23 cellular contexts compared by ENCODE assay signal in the genomic region with DNA sequence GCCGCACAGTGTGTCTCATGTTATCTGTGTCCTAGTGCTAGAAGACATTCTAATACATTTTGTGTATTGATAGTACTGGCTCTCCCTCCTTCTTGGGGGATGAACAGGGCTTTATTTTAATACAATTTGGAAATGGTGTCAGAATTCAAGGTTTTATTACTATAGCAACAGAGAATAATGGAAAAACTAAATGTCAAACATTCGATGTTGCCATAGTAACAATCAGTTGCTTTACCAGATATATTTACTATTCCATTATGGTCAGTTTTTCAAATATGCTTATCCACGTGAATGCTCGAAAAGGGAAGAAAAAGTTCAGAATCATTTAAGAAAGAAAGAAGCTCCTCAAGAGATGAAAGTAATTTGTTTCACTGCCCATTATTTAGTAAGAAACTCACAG. TPM values are rescaled to one million over a fixed set of nuclear protein-coding genes. Genes with fewer than 3 reads are reported as not detected.
DNase-seq lines count a peak whose midpoint lies in the region; ATAC-seq, FAIRE-seq and TF ChIP-seq lines count a peak whose summit lies in the region.
"Had no signal": no experiment of that assay in that cellular context is flagged by ENCODE, and none has a peak within 500 bp of the region (broad histone marks: within the 10 kb centered on the region; RNA-seq: fewer than 3 reads in every experiment).

No MANE protein-coding gene starts in this region.

- H3F3A ChIP-seq in smooth muscle cell (ENCODE audit: low read depth): no peaks in the 10 kb centered on the region

- POLR2A ChIA-PET in activated CD4-positive, alpha-beta memory T cell treated with anti-CD3 and anti-CD28 coated beads for 36 hours (lab: Charles Lee): no interaction called here

- TF ChIP-seq CTCF in body of pancreas (IDR thresholded peaks at IDR 0.05): no peak
- TF ChIP-seq CTCF in smooth muscle cell (IDR thresholded peaks at IDR 0.05; ENCODE audit: borderline replicate concordance, insufficient read depth, poor library complexity, severe bottlenecking): no peak

- peaks cover 7% of the 10 kb centered on the region for H3K9me3 Mint-ChIP-seq in activated CD4-positive, alpha-beta memory T cell treated with anti-CD3 and anti-CD28 coated beads for 36 hours

- H3K4me3 Mint-ChIP-seq in activated CD4-positive, alpha-beta memory T cell treated with anti-CD3 and anti-CD28 coated beads for 36 hours: no peak overlapping the region
- H3K4me3 Mint-ChIP-seq: CD4-positive, CD25-positive, alpha-beta regulatory T cell had no signal

- no peaks in the 10 kb centered on the region for H3K79me2 ChIP-seq in smooth muscle cell (ENCODE audit: low read depth)

- H3K4me1 Mint-ChIP-seq in activated CD4-positive, alpha-beta memory T cell treated with anti-CD3 and anti-CD28 coated beads for 36 hours (ENCODE audit: low read depth): peaks cover 4% of the 10 kb centered on the region
- H3K4me1 Mint-ChIP-seq: CD4-positive, CD25-positive, alpha-beta regulatory T cell had no signal

- H3K4me1 ChIP-seq in body of pancreas (peaks cover 23% of the 10 kb centered on the region), smooth muscle cell (ENCODE audit: low read depth) (no peaks in the 10 kb centered on the region)
- H3K4me1 ChIP-seq: BLaER1 had no signal

- H3K27ac Mint-ChIP-seq in activated CD4-positive, alpha-beta memory T cell treated with anti-CD3 and anti-CD28 coated beads for 36 hours: no peak overlapping the region
- H3K27ac Mint-ChIP-seq: CD4-positive, CD25-positive, alpha-beta regulatory T cell had no signal

- H2AFZ ChIP-seq in smooth muscle cell (ENCODE audit: low read depth): no peak overlapping the region
- H2AFZ ChIP-seq: GM23248 had no signal

- no peaks in the 10 kb centered on the region for H3K36me3 ChIP-seq in body of pancreas (replicated peaks in 1 of 2; ENCODE audit: insufficient read depth in 1 of 2, low read depth in 2 of 2)
- no peaks in the 10 kb centered on the region for H3K36me3 ChIP-seq in smooth muscle cell (ENCODE audit: low read depth)
- H3K36me3 ChIP-seq: BLaER1, SJSA1 had no signal

- CTCF ChIA-PET in activated CD4-positive, alpha-beta memory T cell treated with anti-CD3 and anti-CD28 coated beads for 36 hours (lab: Charles Lee): no interaction called here

- DNase-seq in NCI-H146 treated with DMSO at 0.1 percent for 48 hours (lab: John Stamatoyannopoulos, UW; ENCODE audit: unreplicated experiment): peak; percentile 7
- no peak for DNase-seq in body of pancreas
- DNase-seq in smooth muscle cell (lab: John Stamatoyannopoulos, UW; ENCODE audit: unreplicated experiment): no peak
- DNase-seq in activated CD4-positive, alpha-beta memory T cell treated with anti-CD3 and anti-CD28 coated beads for 36 hours: no peak
- DNase-seq in anterior cingulate cortex (lab: John Stamatoyannopoulos, UW): no peak
- no peak for DNase-seq in KG1 (lab: John Stamatoyannopoulos, UW)
- DNase-seq: CD4-positive, CD25-positive, alpha-beta regulatory T cell; DMS153; DND-41; GM23248; H7; MV-4-11; NCI-H1105; NCI-H1436 treated with DMSO at 0.1 percent for 48 hours; NCI-H2029; NCI-H446 treated with DMSO at 0.1 percent for 48 hours; NCI-H526 treated with DMSO at 0.1 percent for 48 hours; Right ventricle myocardium superior; RPMI8226 had no signal

- no peaks in the 10 kb centered on the region for H3K9me3 ChIP-seq in body of pancreas
- no peaks in the 10 kb centered on the region for H3K9me3 ChIP-seq in smooth muscle cell (replicated peaks; ENCODE audit: low read depth)
- H3K9me3 ChIP-seq: BLaER1, SJSA1 had no signal

- H3K4me2 ChIP-seq in smooth muscle cell: no peak overlapping the region
- H3K4me2 ChIP-seq: BLaER1 had no signal

- intact Hi-C loops in body of pancreas (cut with DNase I): no loop called here
- intact Hi-C loops in activated CD4-positive, alpha-beta memory T cell treated with anti-CD3 and anti-CD28 coated beads for 36 hours (cut with micrococcal nuclease): loop anchor here (1.0 kb wide), 1 partner anchor 8 kb away; a partner anchor contains a TSS

- peaks cover 28% of the 10 kb centered on the region for H3K27me3 Mint-ChIP-seq in activated CD4-positive, alpha-beta memory T cell treated with anti-CD3 and anti-CD28 coated beads for 36 hours

- peak; percentile 93 for FAIRE-seq in islet of Langerhans (lab: Jason Lieb, UNC)
- FAIRE-seq: HepG2 had no signal

- H3K4me3 ChIP-seq in body of pancreas (no peak overlapping the region), smooth muscle cell (no peak overlapping the region)
- H3K4me3 ChIP-seq: BLaER1, GM23248, SJSA1 had no signal

- ATAC-seq in body of pancreas: peak; percentile 88
- ATAC-seq: HepG2 had no signal

- no peaks in the 10 kb centered on the region for H3K36me3 Mint-ChIP-seq in activated CD4-positive, alpha-beta memory T cell treated with anti-CD3 and anti-CD28 coated beads for 36 hours
- H3K36me3 Mint-ChIP-seq: CD4-positive, CD25-positive, alpha-beta regulatory T cell had no signal

- WGBS in body of pancreas, 2 donors: 21 to 27% methylated on average over 4 of the region's 4 CpGs
- WGBS in smooth muscle cell (ENCODE audit: low lambda C conversion rate): 68% methylated on average over 4 of the region's 4 CpGs

- H4K20me1 ChIP-seq in smooth muscle cell (ENCODE audit: low read depth): no peaks in the 10 kb centered on the region
- H4K20me1 ChIP-seq: BLaER1 had no signal

- H3K9ac ChIP-seq in smooth muscle cell (ENCODE audit: low read depth): no peak overlapping the region
- H3K9ac ChIP-seq: BLaER1, GM23248 had no signal

- TF ChIP-seq POLR2A in body of pancreas (IDR thresholded peaks at IDR 0.05): no peak

- H3K27ac ChIP-seq in body of pancreas (peak overlapping the region in 2 of 4 donors; percentile 14 to 42), smooth muscle cell (ENCODE audit: low read depth) (peak overlapping the region; percentile 74)
- H3K27ac ChIP-seq: BLaER1, GM23248 had no signal

- H3K27me3 ChIP-seq in body of pancreas: no peaks in the 10 kb centered on the region
- no peaks in the 10 kb centered on the region for H3K27me3 ChIP-seq in smooth muscle cell (ENCODE audit: low read depth)
- H3K27me3 ChIP-seq: BLaER1, SJSA1 had no signal

RNA-seq across cellular contexts. Expression of a gene that starts 8.6 kb away (rescaled TPM):
- total RNA-seq in body of pancreas: 10 to 100 TPM in 1 of 2 donors, 1 to 10 TPM in 1; 4.9 to 19.5 TPM
- 18.3 and 28.3 TPM in 2 replicates for total RNA-seq in smooth muscle cell
- polyA plus RNA-seq in smooth muscle cell: 5.9 and 8.6 TPM in 2 replicates
- total RNA-seq in activated CD4-positive, alpha-beta memory T cell treated with anti-CD3 and anti-CD28 coated beads for 36 hours: 10 to 100 TPM; 11.4 to 13.1 TPM

RNA-seq across cellular contexts. Expression of a gene that starts 46.5 kb away (rescaled TPM):
- total RNA-seq in body of pancreas (1 to 10 TPM; 2.0 to 5.7 TPM), smooth muscle cell (2.2 and 3.5 TPM in 2 replicates)
- polyA plus RNA-seq in smooth muscle cell: 6.3 and 10.2 TPM in 2 replicates
- total RNA-seq in activated CD4-positive, alpha-beta memory T cell treated with anti-CD3 and anti-CD28 coated beads for 36 hours: 1 to 10 TPM; 7.0 to 7.7 TPM

RNA-seq across cellular contexts. Expression of a gene that starts 46.9 kb away (rescaled TPM):
- total RNA-seq in body of pancreas (10 to 100 TPM; 22.1 to 25.2 TPM), smooth muscle cell (75.3 and 78.7 TPM in 2 replicates)
- 28.5 and 35.6 TPM in 2 replicates for polyA plus RNA-seq in smooth muscle cell
- total RNA-seq in activated CD4-positive, alpha-beta memory T cell treated with anti-CD3 and anti-CD28 coated beads for 36 hours: 10 to 100 TPM; 39.4 to 41.8 TPM
